In genomic region chr2:24123212-24124002, GRCh38 we compare ENCODE assay signal across 1 cellular context.
TF ChIP-seq lines count a peak whose summit lies in the region.

Gene FAM228B (plus strand): TSS chr2:24123469. CDS start chr2:24124362, 893 bp downstream.
Gene PFN4 (minus strand): TSS chr2:24123334. CDS start chr2:24122535, 799 bp downstream.

TF ChIP-seq in HepG2, 621 proteins besides CTCF, POLR2A, EP300 and RAD21 (continued from another document and continues in another):
- TF ChIP-seq ZNF704 (CRISPR knock-in tag; IDR thresholded peaks at IDR 0.05; ENCODE audit: borderline replicate concordance) (peak; percentile 40; the same call in 1 of the 2 replicates), POLR2G (IDR thresholded peaks at IDR 0.05; ENCODE audit: low read depth, low read length) (peak; percentile 88), NFIC (IDR thresholded peaks at IDR 0.05; ENCODE audit: low read length) (no peak), STAT6 (CRISPR knock-in tag; IDR thresholded peaks at IDR 0.05; ENCODE audit: borderline replicate concordance) (no peak), STAG1 (CRISPR knock-in tag; IDR thresholded peaks at IDR 0.05) (no peak; the same call in 1 of the 2 replicates), RNF219 (CRISPR knock-in tag; IDR thresholded peaks at IDR 0.05) (no peak; the same call in 1 of the 2 replicates), PRDM15 (CRISPR knock-in tag; IDR thresholded peaks at IDR 0.05) (peak; percentile 63), ZNF607 (CRISPR knock-in tag; IDR thresholded peaks at IDR 0.05; ENCODE audit: borderline replicate concordance) (peak; percentile 77; the same call in 1 of the 2 replicates), ZNF720 (CRISPR knock-in tag; IDR thresholded peaks at IDR 0.05) (no peak; the same call in 1 of the 2 replicates), ZFP82 (CRISPR knock-in tag; IDR thresholded peaks at IDR 0.05; ENCODE audit: borderline replicate concordance) (peak; percentile 83; the same call in 1 of the 2 replicates), BATF2 (CRISPR knock-in tag; IDR thresholded peaks at IDR 0.05) (peak; percentile 43; the same call in 1 of the 2 replicates), ZNF382 (CRISPR knock-in tag; IDR thresholded peaks at IDR 0.05; ENCODE audit: borderline replicate concordance) (no peak), KLF13 (CRISPR knock-in tag; IDR thresholded peaks at IDR 0.05) (peak; percentile 70; the same call in 1 of the 2 replicates), SIN3B (IDR thresholded peaks at IDR 0.05; ENCODE audit: low read length) (no peak), KDM1A (CRISPR knock-in tag; IDR thresholded peaks at IDR 0.05) (0 out of 2 replicates have a peak, but pooled peaks have one; percentile 2), HOMEZ (CRISPR knock-in tag; IDR thresholded peaks at IDR 0.05; ENCODE audit: low read depth) (no peak; the same call in 1 of the 2 replicates), CAMTA2 (CRISPR knock-in tag; IDR thresholded peaks at IDR 0.05; ENCODE audit: borderline replicate concordance) (peak; percentile 19; the same call in 1 of the 2 replicates), ETV5 (CRISPR knock-in tag; IDR thresholded peaks at IDR 0.05; ENCODE audit: borderline replicate concordance) (peak; percentile 17; the same call in 1 of the 2 replicates), TEF (CRISPR knock-in tag; IDR thresholded peaks at IDR 0.05) (peak; percentile 48; the same call in 1 of the 2 replicates), SETDB1 (CRISPR knock-in tag; IDR thresholded peaks at IDR 0.05; ENCODE audit: borderline replicate concordance) (no peak), TCF12 (IDR thresholded peaks at IDR 0.05) (no peak), TCF12 (CRISPR knock-in tag; IDR thresholded peaks at IDR 0.05) (peak; percentile 82; the same call in 1 of the 2 replicates), ATAD3A (CRISPR knock-in tag; IDR thresholded peaks at IDR 0.05) (no peak), ZNF101 (CRISPR knock-in tag; IDR thresholded peaks at IDR 0.05; ENCODE audit: borderline replicate concordance, low read depth) (0 out of 2 replicates have a peak, but pooled peaks have one; percentile 70), HBP1 (CRISPR knock-in tag; IDR thresholded peaks at IDR 0.05; ENCODE audit: low read depth) (no peak), ZNF136 (CRISPR knock-in tag; IDR thresholded peaks at IDR 0.05; ENCODE audit: low read depth) (no peak), MTF1 (CRISPR knock-in tag; IDR thresholded peaks at IDR 0.05) (no peak), RFXANK (CRISPR knock-in tag; IDR thresholded peaks at IDR 0.05) (no peak), ZNF367 (CRISPR knock-in tag; IDR thresholded peaks at IDR 0.05; ENCODE audit: borderline replicate concordance) (0 out of 2 replicates have a peak, but pooled peaks have one; percentile 15), ZFP90 (CRISPR knock-in tag; IDR thresholded peaks at IDR 0.05; ENCODE audit: borderline replicate concordance) (peak; percentile 92; the same call in 1 of the 2 replicates), ZNF430 (CRISPR knock-in tag; IDR thresholded peaks at IDR 0.05) (no peak; the same call in 1 of the 2 replicates), ZNF282 (IDR thresholded peaks at IDR 0.05; ENCODE audit: partially characterized antibody) (no peak), ZNF746 (CRISPR knock-in tag; IDR thresholded peaks at IDR 0.05) (peak; percentile 60; the same call in 1 of the 2 replicates), GLI4 (CRISPR knock-in tag; IDR thresholded peaks at IDR 0.05; ENCODE audit: borderline replicate concordance) (no peak), ZNF576 (CRISPR knock-in tag; IDR thresholded peaks at IDR 0.05) (no peak), ZFP91 (CRISPR knock-in tag; IDR thresholded peaks at IDR 0.05; ENCODE audit: borderline replicate concordance) (peak; percentile 93; the same call in 1 of the 2 replicates), ZSCAN20 (CRISPR knock-in tag; IDR thresholded peaks at IDR 0.05; ENCODE audit: borderline replicate concordance) (peak; percentile 41; the same call in 1 of the 2 replicates), AGO1 (IDR thresholded peaks at IDR 0.05; ENCODE audit: low read depth, low read length, poor library complexity, severe bottlenecking) (no peak), ZNF674 (CRISPR knock-in tag; IDR thresholded peaks at IDR 0.05; ENCODE audit: low read depth) (no peak), TCF7L2 (IDR thresholded peaks at IDR 0.05; ENCODE audit: low read depth, low read length) (no peak), ZNF350 (CRISPR knock-in tag; IDR thresholded peaks at IDR 0.05; ENCODE audit: borderline replicate concordance, low read depth) (0 out of 2 replicates have a peak, but pooled peaks have one; percentile 7), YY1 (IDR thresholded peaks at IDR 0.05; ENCODE audit: insufficient read depth, insufficient replicate concordance, low read depth, low read length) (peak; percentile 31), KMT2A (CRISPR knock-in tag; IDR thresholded peaks at IDR 0.05) (no peak; the same call in none of the 2 replicates), ZKSCAN5 (CRISPR knock-in tag; IDR thresholded peaks at IDR 0.05) (no peak), NFE2L1 (CRISPR knock-in tag; IDR thresholded peaks at IDR 0.05; ENCODE audit: borderline replicate concordance) (peak; percentile 63), FOXA3 (CRISPR knock-in tag; IDR thresholded peaks at IDR 0.05) (peak; percentile 3; the same call in 1 of the 2 replicates), SP4 (CRISPR knock-in tag; IDR thresholded peaks at IDR 0.05) (no peak), ZNF3 (CRISPR knock-in tag; IDR thresholded peaks at IDR 0.05) (no peak), ZNF263 (CRISPR knock-in tag; IDR thresholded peaks at IDR 0.05) (peak; percentile 83)
